In genomic region chr4:1345905-1346780, GRCh38 we compare ENCODE assay signal across 9 cellular contexts. TPM values are rescaled to one million over a fixed set of nuclear protein-coding genes. Genes with fewer than 3 reads are reported as not detected.
A peak's percentile ranks its signal among the peaks of the same experiment; 100 is the strongest.
DNase-seq lines count a peak whose midpoint lies in the region; ATAC-seq, FAIRE-seq and TF ChIP-seq lines count a peak whose summit lies in the region.
"Had no signal": no experiment of that assay in that cellular context is flagged by ENCODE, and none has a peak within 500 bp of the region (broad histone marks: within the 10 kb centered on the region; RNA-seq: fewer than 3 reads in every experiment).

No MANE protein-coding gene starts in this region.

- H3K9me3 ChIP-seq in K562 (replicated peaks; ENCODE audit: control insufficient read depth, insufficient read depth, low read depth, low read length) (no peaks in the 10 kb centered on the region), iPS-20b (ENCODE audit: insufficient read depth, low read depth, low read length) (no peaks in the 10 kb centered on the region)

- peak overlapping the region; percentile 92 to 97 for H3K9ac ChIP-seq in K562 (ENCODE audit: insufficient read depth in 1 of 2, low read depth in 2 of 2, low read length in 2 of 2)
- H3K9ac ChIP-seq in iPS-20b (ENCODE audit: low read depth, low read length), result peak overlapping the region; percentile 78

- POLR2A ChIA-PET in K562 (lab: Yijun Ruan, JAX), result interaction anchor here (0.5 to 1.9 kb wide), 6 partner anchors 9 to 180 kb away, joined by 3 to 8 read pairs (median 4); partner anchors contain the start of genes CTBP1 and MAEA

- H3K27me3 Mint-ChIP-seq in Calu3 (ENCODE audit: unreplicated experiment), result no peaks in the 10 kb centered on the region
- no peaks in the 10 kb centered on the region for H3K27me3 Mint-ChIP-seq in T-helper 1 cell treated with Interleukin-12 subunit alpha and Interleukin-12 subunit beta and Interleukin-4 antibody, amounts not matched to agents 30 μg/mL and 1 μg/mL, for 36 hours (ENCODE audit: low read depth)

- BruUV-seq in Calu3 (replicated peaks; lab: Mats Ljungman, UMichigan) (TSS peak; percentile 36), K562 (replicated peaks; lab: Mats Ljungman, UMichigan) (TSS peak; percentile 73)

- TF ChIP-seq POLR2A in K562 (conservative IDR thresholded peaks at IDR 0.05), result peak; percentile 14; the same call in 1 of the 2 replicates

- H4K20me1 ChIP-seq in K562 (replicated peaks; ENCODE audit: control insufficient read depth, insufficient read depth, low read length), result no peaks in the 10 kb centered on the region

- DNase-seq in Calu3 (peak; percentile 17), HK-2 (ENCODE audit: unreplicated experiment) (peak; percentile 60), K562 (ENCODE audit: extremely low read depth in 1 of 4, low spot score in 3 of 4) (peak; percentile 63 to 72 (median 65)), DMS153 treated with DMSO at 0.1 percent for 48 hours (lab: John Stamatoyannopoulos, UW; ENCODE audit: unreplicated experiment) (no peak)

- in situ Hi-C loops in K562 (cut with MboI), result no loop called here

- H3K4me1 Mint-ChIP-seq in Calu3 (ENCODE audit: low read depth, unreplicated experiment), result peaks cover 22% of the 10 kb centered on the region
- peaks cover 23% of the 10 kb centered on the region for H3K4me1 Mint-ChIP-seq in T-helper 1 cell treated with Interleukin-12 subunit alpha and Interleukin-12 subunit beta and Interleukin-4 antibody, amounts not matched to agents 30 μg/mL and 1 μg/mL, for 36 hours (ENCODE audit: low read depth)

- no peak for TF ChIP-seq CTCF in Calu3 (IDR thresholded peaks at IDR 0.05; ENCODE audit: unreplicated experiment)
- TF ChIP-seq CTCF in K562 (IDR thresholded peaks at IDR 0.05 in 2 of 3, conservative IDR thresholded peaks at IDR 0.05 in 1 of 3; ENCODE audit: insufficient read depth in 2 of 3, low read depth in 1 of 3, low read length in 3 of 3), result peak; percentile 29 to 54 (median 54); a peak in 5 of 6 replicates

- intact Hi-C loops in Calu3 (cut with micrococcal nuclease; ENCODE audit: unreplicated experiment), result no loop called here
- intact Hi-C loops in K562 (cut with micrococcal nuclease), result loop anchor here (1.0 to 2.0 kb wide), 3 partner anchors 57 to 179 kb away; partner anchors contain the start of gene MAEA

- peak in 1 of 2 experiments; percentile 45; a peak in 2 of 4 replicates for TF ChIP-seq RAD21 in K562 (CRISPR knock-in tag; conservative IDR thresholded peaks at IDR 0.05 in 1 of 2, IDR thresholded peaks at IDR 0.05 in 1 of 2)

- H3K79me2 ChIP-seq in K562 (ENCODE audit: control insufficient read depth, insufficient read depth, low read length), result peaks cover 27% of the 10 kb centered on the region

- TF ChIP-seq EP300 in K562 (IDR thresholded peaks at IDR 0.05; ENCODE audit: low read length), result no peak

- peak overlapping the region; percentile 87 for H3K4me3 Mint-ChIP-seq in Calu3 (ENCODE audit: low read depth, unreplicated experiment)
- H3K4me3 Mint-ChIP-seq in T-helper 1 cell treated with Interleukin-12 subunit alpha and Interleukin-12 subunit beta and Interleukin-4 antibody, amounts not matched to agents 30 μg/mL and 1 μg/mL, for 36 hours, result peak overlapping the region; percentile 98

- H3K4me3 ChIP-seq in K562, result peak overlapping the region; percentile 95
- H3K4me3 ChIP-seq in iPS-20b (ENCODE audit: low read length), result peak overlapping the region; percentile 80
- peak overlapping the region; percentile 67 to 96 (median 78) for H3K4me3 ChIP-seq in skin epidermis

- H3K9me1 ChIP-seq in K562 (ENCODE audit: control insufficient read depth, insufficient read depth, low read length), result no peaks in the 10 kb centered on the region

- WGBS in K562 (ENCODE audit: insufficient coverage, low coverage, missing lambda C conversion rate), result 2% methylated on average over 31 of the region's 76 CpGs

- H3K27me3 ChIP-seq in K562 (ENCODE audit: control insufficient read depth in 2 of 2, insufficient read depth in 2 of 2, low read length in 2 of 2) (no peaks in the 10 kb centered on the region), iPS-20b (ENCODE audit: insufficient read depth, low read length) (no peaks in the 10 kb centered on the region)

- no peak for FAIRE-seq in K562 (lab: Jason Lieb, UNC)
- FAIRE-seq: colon had no signal

- peaks cover 14% of the 10 kb centered on the region; the same call in 2 of the 3 replicates for H3K36me3 ChIP-seq in K562 (ENCODE audit: control insufficient read depth, insufficient read depth, low read length)
- H3K36me3 ChIP-seq in iPS-20b (ENCODE audit: insufficient read depth, low read depth, low read length), result peaks cover 16% of the 10 kb centered on the region

- H3K27ac Mint-ChIP-seq in Calu3 (ENCODE audit: unreplicated experiment), result peak overlapping the region; percentile 85
- peak overlapping the region; percentile 94 for H3K27ac Mint-ChIP-seq in T-helper 1 cell treated with Interleukin-12 subunit alpha and Interleukin-12 subunit beta and Interleukin-4 antibody, amounts not matched to agents 30 μg/mL and 1 μg/mL, for 36 hours

- H3K36me3 Mint-ChIP-seq in Calu3 (ENCODE audit: insufficient read depth, unreplicated experiment), result peaks cover 44% of the 10 kb centered on the region
- peaks cover 9% of the 10 kb centered on the region for H3K36me3 Mint-ChIP-seq in T-helper 1 cell treated with Interleukin-12 subunit alpha and Interleukin-12 subunit beta and Interleukin-4 antibody, amounts not matched to agents 30 μg/mL and 1 μg/mL, for 36 hours (ENCODE audit: low read depth)

- no peaks in the 10 kb centered on the region for H3K9me3 Mint-ChIP-seq in Calu3 (ENCODE audit: low read depth, unreplicated experiment)
- no peaks in the 10 kb centered on the region for H3K9me3 Mint-ChIP-seq in T-helper 1 cell treated with Interleukin-12 subunit alpha and Interleukin-12 subunit beta and Interleukin-4 antibody, amounts not matched to agents 30 μg/mL and 1 μg/mL, for 36 hours

- peak overlapping the region; percentile 80 for H3K4me2 ChIP-seq in K562 (ENCODE audit: insufficient read depth, low read length)

- H2AFZ ChIP-seq in K562 (ENCODE audit: low read depth, low read length), result peak overlapping the region; percentile 94

- CTCF ChIA-PET in Calu3 (lab: Charles Lee) (interaction anchor here (0.7 to 1.9 kb wide), 4 partner anchors 12 to 381 kb away, joined by 3 to 6 read pairs (median 4); no protein-coding TSS in a partner anchor), K562 (lab: Yijun Ruan, JAX; ENCODE audit: low intra/inter-chr PET ratio) (no interaction called here)

- H3K27ac ChIP-seq in K562 (ENCODE audit: extremely low read depth, low read depth, low read length), result peak overlapping the region; percentile 95
- no peak overlapping the region for H3K27ac ChIP-seq in iPS-20b (ENCODE audit: low read length)
- peak overlapping the region; percentile 91 to 100 (median 98) for H3K27ac ChIP-seq in skin epidermis

- ATAC-seq in GM19324 (IDR thresholded peaks at IDR 0.05; ENCODE audit: low FRiP score, unreplicated experiment) (peak; percentile 1), K562 (peak; percentile 62)

- H3K4me1 ChIP-seq in K562 (replicated peaks in 1 of 2; ENCODE audit: control insufficient read depth in 2 of 2, insufficient read depth in 2 of 2, low read length in 2 of 2) (peaks cover 10 to 51% of the 10 kb centered on the region in 2 experiments), iPS-20b (ENCODE audit: insufficient read depth, low read length) (peaks cover 3% of the 10 kb centered on the region; the same call in 1 of the 2 replicates)

TF ChIP-seq in K562, 482 proteins besides CTCF, POLR2A, EP300 and RAD21 (continues in another document):
- TF ChIP-seq PHTF2 (CRISPR knock-in tag; IDR thresholded peaks at IDR 0.05), result no peak

RNA-seq across cellular contexts. Expression of gene UVSSA, which starts 0.9 kb away (rescaled TPM):
- total RNA-seq in Calu3 (2022), result 19.9 and 22.6 TPM in 2 replicates
- total RNA-seq in K562 (2011; cell fraction: chromatin; rRNA removed; ENCODE audit: low replicate concordance), result 74.2 and 130 TPM in 2 replicates
- total RNA-seq in K562 (2011; cell fraction: nucleolus; rRNA removed), result 56.7 and 60.5 TPM in 2 replicates
- 48.0 and 51.4 TPM in 2 replicates for total RNA-seq in K562 (2011; cell fraction: nucleoplasm; rRNA removed)
- 4.5 and 5.4 TPM in 2 replicates for total RNA-seq in K562 (2014; rRNA removed)
- total RNA-seq in K562 (2014; rRNA removed; fragmentation: Illumina TruSeq; extraction: Trizol), result 1.5 TPM in 2 replicates
- total RNA-seq in K562 (2015; rRNA removed; fragmentation: Illumina TruSeq; extraction: Trizol), result 2.6 and 2.9 TPM in 2 replicates
- 12.4 and 14.6 TPM in 2 replicates for total RNA-seq in K562 (2021)
- 3.5 and 7.2 TPM in 2 replicates for polyA plus RNA-seq in K562 (2011; rRNA removed)
- polyA plus RNA-seq in K562 (2011; cell fraction: cytosol; rRNA removed), result 3.2 and 3.4 TPM in 2 replicates
- polyA plus RNA-seq in K562 (2011; cell fraction: nucleus; rRNA removed), result 46.4 and 58.8 TPM in 2 replicates
- 5.4 and 8.3 TPM in 2 replicates for polyA plus RNA-seq in K562 (2012)
- 3.3 and 4.7 TPM in 2 replicates for polyA plus RNA-seq in K562 (2014; fragmentation: Illumina TruSeq; extraction: Trizol)
- polyA plus RNA-seq in K562 (2014; fragmentation: Nextera tagmentation; extraction: Ambion mirVana), result under 1 TPM; 0.21 to 0.27 TPM
- 5.8 and 9.2 TPM in 2 replicates for polyA plus RNA-seq in K562 (2014; rRNA removed)
- 2.9 and 3.6 TPM in 2 replicates for polyA minus RNA-seq in K562 (2011; rRNA and poly(A)+ RNA removed)
- polyA minus RNA-seq in K562 (2011; cell fraction: cytosol; rRNA and poly(A)+ RNA removed), result 3.3 TPM in 2 replicates
- polyA minus RNA-seq in K562 (2011; cell fraction: nucleus; rRNA and poly(A)+ RNA removed), result 12.8 and 18.4 TPM in 2 replicates

RNA-seq across cellular contexts. Expression of gene MAEA, which starts 56.5 kb away (rescaled TPM):
- 59.0 and 59.6 TPM in 2 replicates for total RNA-seq in Calu3 (2022)
- total RNA-seq in K562 (2011; cell fraction: chromatin; rRNA removed; ENCODE audit: low replicate concordance), result 97.9 and 170 TPM in 2 replicates
- 114 and 125 TPM in 2 replicates for total RNA-seq in K562 (2011; cell fraction: nucleolus; rRNA removed)
- total RNA-seq in K562 (2011; cell fraction: nucleoplasm; rRNA removed), result 91.9 and 96.7 TPM in 2 replicates
- 63.2 and 104 TPM in 2 replicates for total RNA-seq in K562 (2014; rRNA removed)
- total RNA-seq in K562 (2014; rRNA removed; fragmentation: Illumina TruSeq; extraction: Trizol), result 18.7 and 20.5 TPM in 2 replicates
- 45.0 and 48.7 TPM in 2 replicates for total RNA-seq in K562 (2015; rRNA removed; fragmentation: Illumina TruSeq; extraction: Trizol)
- total RNA-seq in K562 (2021), result 84.4 and 86.5 TPM in 2 replicates
- polyA plus RNA-seq in K562 (2011; rRNA removed), result 59.3 and 60.8 TPM in 2 replicates
- polyA plus RNA-seq in K562 (2011; cell fraction: cytosol; rRNA removed), result 74.2 and 137 TPM in 2 replicates
- 133 and 220 TPM in 2 replicates for polyA plus RNA-seq in K562 (2011; cell fraction: nucleus; rRNA removed)
- polyA plus RNA-seq in K562 (2012), result 70.1 and 73.0 TPM in 2 replicates
- 34.3 and 57.0 TPM in 2 replicates for polyA plus RNA-seq in K562 (2014; fragmentation: Illumina TruSeq; extraction: Trizol)
- 1 to 10 TPM; 2.1 to 4.7 TPM for polyA plus RNA-seq in K562 (2014; fragmentation: Nextera tagmentation; extraction: Ambion mirVana)
- polyA plus RNA-seq in K562 (2014; rRNA removed), result 72.5 and 74.7 TPM in 2 replicates
- polyA minus RNA-seq in K562 (2011; rRNA and poly(A)+ RNA removed), result 25.7 and 39.9 TPM in 2 replicates
- 62.0 and 64.6 TPM in 2 replicates for polyA minus RNA-seq in K562 (2011; cell fraction: cytosol; rRNA and poly(A)+ RNA removed)
- polyA minus RNA-seq in K562 (2011; cell fraction: nucleus; rRNA and poly(A)+ RNA removed), result 51.3 and 58.3 TPM in 2 replicates
